8 cellular contexts compared by ENCODE assay signal in genomic region chr22:23893446-23893956, GRCh38. TPM values are rescaled to one million over a fixed set of nuclear protein-coding genes. Genes with fewer than 3 reads are reported as not detected.
DNase-seq lines count a peak whose midpoint lies in the region; ATAC-seq, FAIRE-seq and TF ChIP-seq lines count a peak whose summit lies in the region.

No MANE protein-coding gene starts in this region.

- CTCF ChIA-PET in activated CD8-positive, alpha-beta memory T cell treated with anti-CD3 and anti-CD28 coated beads, Interleukin-2, amount 10 ng/mL, durations not matched to agents 7 days and 5 days (lab: Charles Lee) = interaction anchor here (0.9 to 3.3 kb wide), 17 partner anchors 10 to 1187 kb away, joined by 3 to 37 read pairs (median 5); partner anchors contain the start of genes C22orf15 and SLC2A11
- CTCF ChIA-PET in HepG2 (lab: Yijun Ruan, JAX; ENCODE audit: low intra/inter-chr PET ratio, low total read pairs) = interaction anchor here (1.4 kb wide), 1 partner anchor 32 kb away, joined by 7 read pairs; no protein-coding TSS in a partner anchor

- in situ Hi-C loops in HepG2 (cut with HindIII; ENCODE audit: extremely low pct_ligation_motif_present, low pct_unique_long_range_greater_than_20kb) = no loop called here

- BruUV-seq in HepG2 (replicated peaks; lab: Mats Ljungman, UMichigan) = TSS peak; percentile 70

- H3K9ac ChIP-seq in HepG2 (ENCODE audit: insufficient read depth, low read depth, low read length) = peak overlapping the region; percentile 87

- intact Hi-C loops in ascending aorta (cut with DNase I) (loop anchor here (5.0 to 10.0 kb wide), 3 partner anchors 36 to 1671 kb away; partner anchors contain the start of genes GRK3, SLC2A11 and SPECC1L), HepG2 (cut with micrococcal nuclease; ENCODE audit: unreplicated experiment) (no loop called here)

- WGBS in HepG2 (ENCODE audit: low lambda C conversion rate) = 8% methylated on average over 6 of the region's 10 CpGs
- WGBS in thymus = 19% methylated on average over 10 of the region's 10 CpGs

- H4K20me1 ChIP-seq in HepG2 (ENCODE audit: insufficient read depth, low read length) = peaks cover 14% of the 10 kb centered on the region; the same call in 1 of the 2 replicates

- H3K27me3 Mint-ChIP-seq in activated CD8-positive, alpha-beta memory T cell treated with anti-CD3 and anti-CD28 coated beads, Interleukin-2, amount 10 ng/mL, durations not matched to agents 7 days and 5 days = no peaks in the 10 kb centered on the region

- H3K36me3 ChIP-seq in ascending aorta (peaks cover 15% of the 10 kb centered on the region in 2 donors), HepG2 (replicated peaks in 1 of 2; ENCODE audit: control insufficient read depth in 1 of 2, insufficient read depth in 2 of 2, low read length in 2 of 2) (peaks cover 5 to 17% of the 10 kb centered on the region in 2 experiments; a peak in 4 of 5 replicates), thymus (ENCODE audit: control insufficient read depth, insufficient read depth) (peaks cover 21% of the 10 kb centered on the region)

- no peak for ATAC-seq in activated CD8-positive, alpha-beta memory T cell treated with anti-CD3 and anti-CD28 coated beads, Interleukin-2, amount 10 ng/mL, durations not matched to agents 7 days and 5 days
- no peak for ATAC-seq in HepG2
- ATAC-seq in GM21825 (IDR thresholded peaks at IDR 0.05; ENCODE audit: unreplicated experiment) = no peak

- H3K36me3 Mint-ChIP-seq in activated CD8-positive, alpha-beta memory T cell treated with anti-CD3 and anti-CD28 coated beads, Interleukin-2, amount 10 ng/mL, durations not matched to agents 7 days and 5 days = peaks cover 26% of the 10 kb centered on the region

- no peak for TF ChIP-seq RAD21 in HepG2 (CRISPR knock-in tag; IDR thresholded peaks at IDR 0.05)

- H3K4me2 ChIP-seq in HepG2 (ENCODE audit: low read depth, low read length) = peak overlapping the region; percentile 99

- H3K4me1 Mint-ChIP-seq in activated CD8-positive, alpha-beta memory T cell treated with anti-CD3 and anti-CD28 coated beads, Interleukin-2, amount 10 ng/mL, durations not matched to agents 7 days and 5 days = peaks cover 34% of the 10 kb centered on the region

- H3K27ac Mint-ChIP-seq in activated CD8-positive, alpha-beta memory T cell treated with anti-CD3 and anti-CD28 coated beads, Interleukin-2, amount 10 ng/mL, durations not matched to agents 7 days and 5 days = peak overlapping the region; percentile 96

- no peaks in the 10 kb centered on the region for H3K9me3 Mint-ChIP-seq in activated CD8-positive, alpha-beta memory T cell treated with anti-CD3 and anti-CD28 coated beads, Interleukin-2, amount 10 ng/mL, durations not matched to agents 7 days and 5 days (ENCODE audit: low read depth)

- H3K9me3 ChIP-seq in ascending aorta = no peaks in the 10 kb centered on the region
- H3K9me3 ChIP-seq in HepG2 (ENCODE audit: low read length) = no peaks in the 10 kb centered on the region
- H3K9me3 ChIP-seq in thymus (ENCODE audit: control insufficient read depth) = no peaks in the 10 kb centered on the region

- peak overlapping the region; percentile 87 to 89 for H3K4me3 ChIP-seq in ascending aorta
- peak overlapping the region; percentile 78 to 86 (median 85) for H3K4me3 ChIP-seq in HepG2 (replicated peaks in 1 of 3; ENCODE audit: insufficient read depth in 1 of 3, low read depth in 2 of 3, low read length in 3 of 3)
- peak overlapping the region; percentile 71 for H3K4me3 ChIP-seq in thymus (ENCODE audit: low read length)

- no peak overlapping the region for H2AFZ ChIP-seq in HepG2 (ENCODE audit: low read length)

- H3K27ac ChIP-seq in ascending aorta (peak overlapping the region; percentile 88 to 94), HepG2 (ENCODE audit: extremely low read length, insufficient read depth, low read length) (peak overlapping the region; percentile 96), thymus (ENCODE audit: low read depth) (peak overlapping the region; percentile 98)

- no peaks in the 10 kb centered on the region for H3K27me3 ChIP-seq in ascending aorta
- H3K27me3 ChIP-seq in HepG2 (ENCODE audit: control insufficient read depth in 1 of 2, insufficient read depth in 2 of 2, low read length in 2 of 2) = no peaks in the 10 kb centered on the region; a peak in 1 of 5 replicates
- H3K27me3 ChIP-seq in thymus (ENCODE audit: control insufficient read depth, insufficient read depth) = no peaks in the 10 kb centered on the region

- DNase-seq in activated CD8-positive, alpha-beta memory T cell treated with anti-CD3 and anti-CD28 coated beads, Interleukin-2, amount 10 ng/mL, durations not matched to agents 7 days and 5 days = no peak
- no peak for DNase-seq in activated CD8-positive, alpha-beta memory T cell treated with anti-CD3 and anti-CD28 coated beads, Interleukin-2, amount 50 U/mL, for 4 hours
- DNase-seq in ascending aorta (ENCODE audit: low spot score in 2 of 2) (no peak), HepG2 (ENCODE audit: low spot score) (no peak), NCI-H2081 treated with DMSO at 0.1 percent for 48 hours (lab: John Stamatoyannopoulos, UW) (no peak), hepatic stellate cell (ENCODE audit: low spot score) (no peak)

- POLR2A ChIA-PET in HepG2 (lab: Yijun Ruan, JAX) = interaction anchor here (0.9 to 2.6 kb wide), 15 partner anchors 9 to 288 kb away, joined by 3 to 84 read pairs (median 5); partner anchors contain the start of genes CHCHD10, SLC2A11 and SUSD2

- TF ChIP-seq EP300 in HepG2 (IDR thresholded peaks at IDR 0.05; ENCODE audit: low read depth in 2 of 2, low read length in 2 of 2) (no peak), HepG2 (CRISPR knock-in tag; IDR thresholded peaks at IDR 0.05; ENCODE audit: borderline replicate concordance) (no peak)

- TF ChIP-seq CTCF in ascending aorta (IDR thresholded peaks at IDR 0.05) (no peak), HepG2 (CRISPR knock-in tag; IDR thresholded peaks at IDR 0.05) (no peak)

- no peak for FAIRE-seq in HepG2 (lab: Jason Lieb, UNC)

- H3K4me1 ChIP-seq in ascending aorta (peaks cover 4 to 18% of the 10 kb centered on the region in 2 donors), HepG2 (ENCODE audit: insufficient read depth, low read length) (peaks cover 55% of the 10 kb centered on the region), thymus (ENCODE audit: control insufficient read depth, insufficient read depth, low read length) (peaks cover 10% of the 10 kb centered on the region)

- peak overlapping the region; percentile 89 for H3K4me3 Mint-ChIP-seq in activated CD8-positive, alpha-beta memory T cell treated with anti-CD3 and anti-CD28 coated beads, Interleukin-2, amount 10 ng/mL, durations not matched to agents 7 days and 5 days

- TF ChIP-seq POLR2A in HepG2 (IDR thresholded peaks at IDR 0.05; ENCODE audit: insufficient read depth in 1 of 2, low read depth in 2 of 2, low read length in 2 of 2) = no peak

- H3K79me2 ChIP-seq in HepG2 (ENCODE audit: insufficient read depth, low read length) = peaks cover 16% of the 10 kb centered on the region

RNA-seq across cellular contexts. Expression of gene MIF, which starts 0.7 kb away (rescaled TPM):
- total RNA-seq in activated CD8-positive, alpha-beta memory T cell treated with anti-CD3 and anti-CD28 coated beads, Interleukin-2, amount 10 ng/mL, durations not matched to agents 7 days and 5 days = 100 to 1,000 TPM; 730 to 765 TPM
- total RNA-seq in ascending aorta (527 TPM), HepG2 (2016; rRNA removed; fragmentation: Illumina TruSeq; extraction: Trizol) (537 and 634 TPM in 2 replicates)
- total RNA-seq in HepG2 (2016; cell fraction: cytosol; rRNA removed; fragmentation: Illumina TruSeq; extraction: Trizol; ENCODE audit: low read depth) = 570 and 829 TPM in 2 replicates
- total RNA-seq in HepG2 (2016; cell fraction: insoluble cytoplasmic fraction; rRNA removed; fragmentation: Illumina TruSeq; extraction: Trizol) = 593 and 629 TPM in 2 replicates
- total RNA-seq in HepG2 (2016; cell fraction: membrane; rRNA removed; fragmentation: Illumina TruSeq; extraction: Trizol) = 414 and 621 TPM in 2 replicates
- 204 and 221 TPM in 2 replicates for total RNA-seq in HepG2 (2016; cell fraction: nucleus; rRNA removed; fragmentation: Illumina TruSeq; extraction: Trizol)
- polyA plus RNA-seq in HepG2 (2011; rRNA removed) (675 and 735 TPM in 2 replicates), thymus (363 TPM)
- polyA plus RNA-seq in HepG2 (2011; cell fraction: cytosol; rRNA removed) = 339 and 935 TPM in 2 replicates
- polyA plus RNA-seq in HepG2 (2011; cell fraction: nucleus; rRNA removed) = 393 and 522 TPM in 2 replicates
- 517 and 606 TPM in 2 replicates for polyA plus RNA-seq in HepG2 (2012)
- polyA plus RNA-seq in HepG2 (2016; cell fraction: cytosol; fragmentation: Illumina TruSeq; extraction: Trizol; ENCODE audit: low read depth) = 534 and 721 TPM in 2 replicates
- polyA plus RNA-seq in HepG2 (2016; cell fraction: insoluble cytoplasmic fraction; fragmentation: Illumina TruSeq; extraction: Trizol; ENCODE audit: low read depth) = 399 and 403 TPM in 2 replicates
- polyA plus RNA-seq in HepG2 (2016; cell fraction: membrane; fragmentation: Illumina TruSeq; extraction: Trizol; ENCODE audit: low read depth) = 347 and 448 TPM in 2 replicates
- 271 and 272 TPM in 2 replicates for polyA plus RNA-seq in HepG2 (2016; cell fraction: nucleus; fragmentation: Illumina TruSeq; extraction: Trizol; ENCODE audit: insufficient read depth, low read depth)
- polyA minus RNA-seq in HepG2 (2011; rRNA and poly(A)+ RNA removed; ENCODE audit: low replicate concordance) = 92.9 and 418 TPM in 2 replicates
- 359 and 483 TPM in 2 replicates for polyA minus RNA-seq in HepG2 (2011; cell fraction: cytosol; rRNA and poly(A)+ RNA removed)
- polyA minus RNA-seq in HepG2 (2011; cell fraction: nucleus; rRNA and poly(A)+ RNA removed) = 37.5 and 61.4 TPM in 2 replicates

RNA-seq across cellular contexts. Expression of gene SLC2A11, which starts 35.8 kb away (rescaled TPM):
- 10 to 100 TPM in 1 of 2 experiments, 1 to 10 TPM in 1; 8.1 to 10.7 TPM for total RNA-seq in activated CD8-positive, alpha-beta memory T cell treated with anti-CD3 and anti-CD28 coated beads, Interleukin-2, amount 10 ng/mL, durations not matched to agents 7 days and 5 days
- not detected for total RNA-seq in ascending aorta
- 8.9 and 15.2 TPM in 2 replicates for total RNA-seq in HepG2 (2016; rRNA removed; fragmentation: Illumina TruSeq; extraction: Trizol)
- total RNA-seq in HepG2 (2016; cell fraction: cytosol; rRNA removed; fragmentation: Illumina TruSeq; extraction: Trizol; ENCODE audit: low read depth) = 9.3 TPM in 2 replicates
- 9.3 and 15.6 TPM in 2 replicates for total RNA-seq in HepG2 (2016; cell fraction: insoluble cytoplasmic fraction; rRNA removed; fragmentation: Illumina TruSeq; extraction: Trizol)
- total RNA-seq in HepG2 (2016; cell fraction: membrane; rRNA removed; fragmentation: Illumina TruSeq; extraction: Trizol) = 18.3 and 19.5 TPM in 2 replicates
- total RNA-seq in HepG2 (2016; cell fraction: nucleus; rRNA removed; fragmentation: Illumina TruSeq; extraction: Trizol) = 16.4 and 16.6 TPM in 2 replicates
- 15.4 and 18.6 TPM in 2 replicates for polyA plus RNA-seq in HepG2 (2011; rRNA removed)
- polyA plus RNA-seq in HepG2 (2011; cell fraction: cytosol; rRNA removed) = 16.1 and 19.7 TPM in 2 replicates
- polyA plus RNA-seq in HepG2 (2011; cell fraction: nucleus; rRNA removed) = 28.4 and 31.3 TPM in 2 replicates
- 11.1 and 17.5 TPM in 2 replicates for polyA plus RNA-seq in HepG2 (2012)
- 16.2 and 17.4 TPM in 2 replicates for polyA plus RNA-seq in HepG2 (2016; cell fraction: cytosol; fragmentation: Illumina TruSeq; extraction: Trizol; ENCODE audit: low read depth)
- 8.6 and 11.3 TPM in 2 replicates for polyA plus RNA-seq in HepG2 (2016; cell fraction: insoluble cytoplasmic fraction; fragmentation: Illumina TruSeq; extraction: Trizol; ENCODE audit: low read depth)
- 16.1 and 17.7 TPM in 2 replicates for polyA plus RNA-seq in HepG2 (2016; cell fraction: membrane; fragmentation: Illumina TruSeq; extraction: Trizol; ENCODE audit: low read depth)
- polyA plus RNA-seq in HepG2 (2016; cell fraction: nucleus; fragmentation: Illumina TruSeq; extraction: Trizol; ENCODE audit: insufficient read depth, low read depth) = 31.8 and 34.3 TPM in 2 replicates
- 11.5 and 32.8 TPM in 2 replicates for polyA minus RNA-seq in HepG2 (2011; rRNA and poly(A)+ RNA removed; ENCODE audit: low replicate concordance)
- 4.7 and 5.8 TPM in 2 replicates for polyA minus RNA-seq in HepG2 (2011; cell fraction: cytosol; rRNA and poly(A)+ RNA removed)
- 21.2 and 32.8 TPM in 2 replicates for polyA minus RNA-seq in HepG2 (2011; cell fraction: nucleus; rRNA and poly(A)+ RNA removed)
- polyA plus RNA-seq in thymus = 8.8 TPM

RNA-seq across cellular contexts. Expression of gene DERL3, which starts 54.7 kb away (rescaled TPM):
- total RNA-seq in activated CD8-positive, alpha-beta memory T cell treated with anti-CD3 and anti-CD28 coated beads, Interleukin-2, amount 10 ng/mL, durations not matched to agents 7 days and 5 days = 10 to 100 TPM; 14.6 to 18.1 TPM
- total RNA-seq in ascending aorta = 7.5 TPM
- total RNA-seq in HepG2 (2016; rRNA removed; fragmentation: Illumina TruSeq; extraction: Trizol) = not detected in 2 replicates
- not detected in 2 replicates for total RNA-seq in HepG2 (2016; cell fraction: cytosol; rRNA removed; fragmentation: Illumina TruSeq; extraction: Trizol; ENCODE audit: low read depth)
- total RNA-seq in HepG2 (2016; cell fraction: insoluble cytoplasmic fraction; rRNA removed; fragmentation: Illumina TruSeq; extraction: Trizol) = not detected in 2 replicates
- total RNA-seq in HepG2 (2016; cell fraction: membrane; rRNA removed; fragmentation: Illumina TruSeq; extraction: Trizol) = not detected in 2 replicates
- total RNA-seq in HepG2 (2016; cell fraction: nucleus; rRNA removed; fragmentation: Illumina TruSeq; extraction: Trizol) = not detected in 2 replicates
- polyA plus RNA-seq in HepG2 (2011; rRNA removed) = not detected in 2 replicates
- not detected in 2 replicates for polyA plus RNA-seq in HepG2 (2011; cell fraction: cytosol; rRNA removed)
- polyA plus RNA-seq in HepG2 (2011; cell fraction: nucleus; rRNA removed) = not detected in 2 replicates
- polyA plus RNA-seq in HepG2 (2012) = 0.07 TPM in 1 of 2 replicates, not detected in the other
- polyA plus RNA-seq in HepG2 (2016; cell fraction: cytosol; fragmentation: Illumina TruSeq; extraction: Trizol; ENCODE audit: low read depth) = not detected in 2 replicates
- not detected in 2 replicates for polyA plus RNA-seq in HepG2 (2016; cell fraction: insoluble cytoplasmic fraction; fragmentation: Illumina TruSeq; extraction: Trizol; ENCODE audit: low read depth)
- not detected in 2 replicates for polyA plus RNA-seq in HepG2 (2016; cell fraction: membrane; fragmentation: Illumina TruSeq; extraction: Trizol; ENCODE audit: low read depth)
- polyA plus RNA-seq in HepG2 (2016; cell fraction: nucleus; fragmentation: Illumina TruSeq; extraction: Trizol; ENCODE audit: insufficient read depth, low read depth) = not detected in 2 replicates
- polyA minus RNA-seq in HepG2 (2011; rRNA and poly(A)+ RNA removed; ENCODE audit: low replicate concordance) = 1.4 TPM in 1 of 2 replicates, not detected in the other
- not detected in 2 replicates for polyA minus RNA-seq in HepG2 (2011; cell fraction: cytosol; rRNA and poly(A)+ RNA removed)
- not detected in 2 replicates for polyA minus RNA-seq in HepG2 (2011; cell fraction: nucleus; rRNA and poly(A)+ RNA removed)
- 2.5 TPM for polyA plus RNA-seq in thymus
